19 cellular contexts compared by ENCODE assay signal in genomic region chr17:6681176-6681575, GRCh38. TPM values are rescaled to one million over a fixed set of nuclear protein-coding genes. Genes with fewer than 3 reads are reported as not detected.
DNase-seq lines count a peak whose midpoint lies in the region; ATAC-seq, FAIRE-seq and TF ChIP-seq lines count a peak whose summit lies in the region.
"Had no signal": no experiment of that assay in that cellular context is flagged by ENCODE, and none has a peak within 500 bp of the region (broad histone marks: within the 10 kb centered on the region; RNA-seq: fewer than 3 reads in every experiment).

No MANE protein-coding gene starts in this region.

- POLR2A ChIA-PET in HepG2 (lab: Yijun Ruan, JAX) = interaction anchor here (0.6 to 7.7 kb wide), 4 partner anchors 10 to 35 kb away, joined by 3 to 265 read pairs (median 50); partner anchors contain the start of gene SLC13A5

- H3K27ac ChIP-seq in VCaP (peak overlapping the region; percentile 26), epithelial cell of prostate (peak overlapping the region; percentile 20), HepG2 (ENCODE audit: extremely low read length, insufficient read depth, low read length) (peak overlapping the region; percentile 15), Peyer's patch (no peak overlapping the region)
- H3K27ac ChIP-seq: 22Rv1, A549 had no signal

- H3K4me3 ChIP-seq in HepG2 (replicated peaks in 1 of 3; ENCODE audit: insufficient read depth in 1 of 3, low read depth in 2 of 3, low read length in 3 of 3) (peak overlapping the region in 1 of 3 experiments; percentile 13; a peak in 1 of 6 replicates), Peyer's patch (no peak overlapping the region)
- H3K4me3 ChIP-seq: A549 had no signal

- H3K4me1 Mint-ChIP-seq in activated naive CD4-positive, alpha-beta T cell treated with anti-CD3 and anti-CD28 coated beads, Interleukin-2, amount 50 U/mL, for 24 hours = peaks cover 8% of the 10 kb centered on the region
- peaks cover 9% of the 10 kb centered on the region for H3K4me1 Mint-ChIP-seq in activated naive CD4-positive, alpha-beta T cell treated with anti-CD3 and anti-CD28 coated beads, Interleukin-2, amount 10 ng/mL, durations not matched to agents 7 days and 5 days

- H3K4me1 ChIP-seq in HepG2 (ENCODE audit: insufficient read depth, low read length) (peaks cover 96% of the 10 kb centered on the region), Peyer's patch (no peaks in the 10 kb centered on the region)

- no peak for ATAC-seq in HepG2
- ATAC-seq: A549; CD8-positive, alpha-beta T cell had no signal

- no TSS peak for BruUV-seq in HepG2 (replicated peaks; lab: Mats Ljungman, UMichigan)

- H3K9me3 ChIP-seq in HepG2 (ENCODE audit: low read length) (no peaks in the 10 kb centered on the region), Peyer's patch (no peaks in the 10 kb centered on the region)
- H3K9me3 ChIP-seq: A549 had no signal

- intact Hi-C loops in HepG2 (cut with micrococcal nuclease; ENCODE audit: unreplicated experiment) = no loop called here

- no peak for TF ChIP-seq POLR2A in HepG2 (IDR thresholded peaks at IDR 0.05; ENCODE audit: insufficient read depth in 1 of 2, low read depth in 2 of 2, low read length in 2 of 2)
- TF ChIP-seq POLR2A in Peyer's patch (IDR thresholded peaks at IDR 0.05) = no peak

- H3K9me3 Mint-ChIP-seq in activated naive CD4-positive, alpha-beta T cell treated with anti-CD3 and anti-CD28 coated beads, Interleukin-2, amount 50 U/mL, for 24 hours = no peaks in the 10 kb centered on the region
- H3K9me3 Mint-ChIP-seq in activated naive CD4-positive, alpha-beta T cell treated with anti-CD3 and anti-CD28 coated beads, Interleukin-2, amount 10 ng/mL, durations not matched to agents 7 days and 5 days = no peaks in the 10 kb centered on the region
- H3K9me3 Mint-ChIP-seq: CD8-positive, alpha-beta T cell; H9 had no signal

- CTCF ChIA-PET in activated naive CD4-positive, alpha-beta T cell treated with anti-CD3 and anti-CD28 coated beads, Interleukin-2, amount 10 ng/mL, durations not matched to agents 7 days and 5 days (lab: Charles Lee) = no interaction called here
- CTCF ChIA-PET in HepG2 (lab: Yijun Ruan, JAX; ENCODE audit: low intra/inter-chr PET ratio, low total read pairs) = no interaction called here

- 10% methylated on average over 4 of the region's 4 CpGs for WGBS in HepG2 (ENCODE audit: low lambda C conversion rate)

- no peak overlapping the region for H3K9ac ChIP-seq in HepG2 (ENCODE audit: insufficient read depth, low read depth, low read length)

- no peaks in the 10 kb centered on the region for H4K20me1 ChIP-seq in HepG2 (ENCODE audit: insufficient read depth, low read length)

- no peaks in the 10 kb centered on the region for H3K36me3 Mint-ChIP-seq in activated naive CD4-positive, alpha-beta T cell treated with anti-CD3 and anti-CD28 coated beads, Interleukin-2, amount 50 U/mL, for 24 hours
- H3K36me3 Mint-ChIP-seq in activated naive CD4-positive, alpha-beta T cell treated with anti-CD3 and anti-CD28 coated beads, Interleukin-2, amount 10 ng/mL, durations not matched to agents 7 days and 5 days = no peaks in the 10 kb centered on the region
- H3K36me3 Mint-ChIP-seq: CD8-positive, alpha-beta T cell had no signal

- H3K79me2 ChIP-seq in HepG2 (ENCODE audit: insufficient read depth, low read length) = no peaks in the 10 kb centered on the region

- H2AFZ ChIP-seq in HepG2 (ENCODE audit: low read length) = no peak overlapping the region

- no peak overlapping the region for H3K4me3 Mint-ChIP-seq in activated naive CD4-positive, alpha-beta T cell treated with anti-CD3 and anti-CD28 coated beads, Interleukin-2, amount 50 U/mL, for 24 hours
- H3K4me3 Mint-ChIP-seq in activated naive CD4-positive, alpha-beta T cell treated with anti-CD3 and anti-CD28 coated beads, Interleukin-2, amount 10 ng/mL, durations not matched to agents 7 days and 5 days = no peak overlapping the region
- H3K4me3 Mint-ChIP-seq: CD8-positive, alpha-beta T cell; H9 had no signal

- H3K27me3 Mint-ChIP-seq in activated naive CD4-positive, alpha-beta T cell treated with anti-CD3 and anti-CD28 coated beads, Interleukin-2, amount 50 U/mL, for 24 hours = peaks cover 19% of the 10 kb centered on the region
- peaks cover 62% of the 10 kb centered on the region for H3K27me3 Mint-ChIP-seq in activated naive CD4-positive, alpha-beta T cell treated with anti-CD3 and anti-CD28 coated beads, Interleukin-2, amount 10 ng/mL, durations not matched to agents 7 days and 5 days

- FAIRE-seq in HepG2 (lab: Jason Lieb, UNC) = no peak
- FAIRE-seq: A549, H1, HTR-8/SVneo had no signal

- TF ChIP-seq CTCF in VCaP (conservative IDR thresholded peaks at IDR 0.05) (no peak), HepG2 (CRISPR knock-in tag; IDR thresholded peaks at IDR 0.05) (no peak), Peyer's patch (IDR thresholded peaks at IDR 0.05) (no peak)

- TF ChIP-seq EP300 in HepG2 (IDR thresholded peaks at IDR 0.05; ENCODE audit: low read depth in 2 of 2, low read length in 2 of 2) (no peak), HepG2 (CRISPR knock-in tag; IDR thresholded peaks at IDR 0.05; ENCODE audit: borderline replicate concordance) (no peak)

- H3K36me3 ChIP-seq in HepG2 (replicated peaks in 1 of 2; ENCODE audit: control insufficient read depth in 1 of 2, insufficient read depth in 2 of 2, low read length in 2 of 2) (no peaks in the 10 kb centered on the region), Peyer's patch (no peaks in the 10 kb centered on the region)

- peak overlapping the region; percentile 66 for H3K4me2 ChIP-seq in HepG2 (ENCODE audit: low read depth, low read length)
- H3K4me2 ChIP-seq: A549 had no signal

- H3K27me3 ChIP-seq in HepG2 (ENCODE audit: control insufficient read depth in 1 of 2, insufficient read depth in 2 of 2, low read length in 2 of 2) = no peaks in the 10 kb centered on the region; a peak in 1 of 5 replicates
- H3K27me3 ChIP-seq in Peyer's patch = no peaks in the 10 kb centered on the region

- peak overlapping the region; percentile 23 for H3K27ac Mint-ChIP-seq in activated naive CD4-positive, alpha-beta T cell treated with anti-CD3 and anti-CD28 coated beads, Interleukin-2, amount 50 U/mL, for 24 hours
- no peak overlapping the region for H3K27ac Mint-ChIP-seq in activated naive CD4-positive, alpha-beta T cell treated with anti-CD3 and anti-CD28 coated beads, Interleukin-2, amount 10 ng/mL, durations not matched to agents 7 days and 5 days
- H3K27ac Mint-ChIP-seq: CD8-positive, alpha-beta T cell; H9 had no signal

- no peak for TF ChIP-seq RAD21 in HepG2 (CRISPR knock-in tag; IDR thresholded peaks at IDR 0.05)

- in situ Hi-C loops in HepG2 (cut with HindIII; ENCODE audit: extremely low pct_ligation_motif_present, low pct_unique_long_range_greater_than_20kb) = no loop called here

- no peak for DNase-seq in activated naive CD4-positive, alpha-beta T cell treated with anti-CD3 and anti-CD28 coated beads, Interleukin-2, amount 10 ng/mL, durations not matched to agents 7 days and 5 days
- DNase-seq in epithelial cell of prostate (ENCODE audit: low read depth, low spot score) (no peak), HepG2 (ENCODE audit: low spot score) (no peak), Peyer's patch (no peak), KG1 (lab: John Stamatoyannopoulos, UW) (no peak), NCI-H1105 (lab: John Stamatoyannopoulos, UW) (no peak)
- DNase-seq: AML-193; Calu3; CD8-positive, alpha-beta T cell; DMS79 treated with DMSO at 0.1 percent for 48 hours; GF-D8; H9 had no signal

RNA-seq across cellular contexts. Expression of gene C17orf100, which starts 29.6 kb away (rescaled TPM):
- total RNA-seq in HepG2 (2016; rRNA removed; fragmentation: Illumina TruSeq; extraction: Trizol) (3.6 and 4.1 TPM in 2 replicates), Peyer's patch (10 to 100 TPM in 1 of 4 donors, 1 to 10 TPM in 3; 2.3 to 16.5 (median 3.1) TPM)
- total RNA-seq in HepG2 (2016; cell fraction: cytosol; rRNA removed; fragmentation: Illumina TruSeq; extraction: Trizol; ENCODE audit: low read depth) = 2.2 and 2.4 TPM in 2 replicates
- 3.2 and 4.7 TPM in 2 replicates for total RNA-seq in HepG2 (2016; cell fraction: insoluble cytoplasmic fraction; rRNA removed; fragmentation: Illumina TruSeq; extraction: Trizol)
- 6.2 and 6.9 TPM in 2 replicates for total RNA-seq in HepG2 (2016; cell fraction: membrane; rRNA removed; fragmentation: Illumina TruSeq; extraction: Trizol)
- total RNA-seq in HepG2 (2016; cell fraction: nucleus; rRNA removed; fragmentation: Illumina TruSeq; extraction: Trizol) = 3.8 and 4.0 TPM in 2 replicates
- polyA plus RNA-seq in HepG2 (2011; rRNA removed) = 8.7 and 10.1 TPM in 2 replicates
- 10.2 and 10.7 TPM in 2 replicates for polyA plus RNA-seq in HepG2 (2011; cell fraction: cytosol; rRNA removed)
- polyA plus RNA-seq in HepG2 (2011; cell fraction: nucleus; rRNA removed) = 9.3 and 9.9 TPM in 2 replicates
- polyA plus RNA-seq in HepG2 (2012) = 12.3 and 32.8 TPM in 2 replicates
- 7.2 and 9.4 TPM in 2 replicates for polyA plus RNA-seq in HepG2 (2016; cell fraction: cytosol; fragmentation: Illumina TruSeq; extraction: Trizol; ENCODE audit: low read depth)
- polyA plus RNA-seq in HepG2 (2016; cell fraction: insoluble cytoplasmic fraction; fragmentation: Illumina TruSeq; extraction: Trizol; ENCODE audit: low read depth) = 13.1 and 13.3 TPM in 2 replicates
- 15.0 and 15.5 TPM in 2 replicates for polyA plus RNA-seq in HepG2 (2016; cell fraction: membrane; fragmentation: Illumina TruSeq; extraction: Trizol; ENCODE audit: low read depth)
- polyA plus RNA-seq in HepG2 (2016; cell fraction: nucleus; fragmentation: Illumina TruSeq; extraction: Trizol; ENCODE audit: insufficient read depth, low read depth) = 9.5 and 9.7 TPM in 2 replicates
- 1.0 and 10.4 TPM in 2 replicates for polyA minus RNA-seq in HepG2 (2011; rRNA and poly(A)+ RNA removed; ENCODE audit: low replicate concordance)
- polyA minus RNA-seq in HepG2 (2011; cell fraction: cytosol; rRNA and poly(A)+ RNA removed) = 6.8 and 7.9 TPM in 2 replicates
- polyA minus RNA-seq in HepG2 (2011; cell fraction: nucleus; rRNA and poly(A)+ RNA removed) = 11.7 and 13.4 TPM in 2 replicates

RNA-seq across cellular contexts. Expression of gene MED31, which starts 29.8 kb away (rescaled TPM):
- total RNA-seq in HepG2 (2016; rRNA removed; fragmentation: Illumina TruSeq; extraction: Trizol) (20.9 and 25.0 TPM in 2 replicates), Peyer's patch (1 to 10 TPM; 2.0 to 4.9 (median 3.1) TPM)
- total RNA-seq in HepG2 (2016; cell fraction: cytosol; rRNA removed; fragmentation: Illumina TruSeq; extraction: Trizol; ENCODE audit: low read depth) = 15.0 and 15.3 TPM in 2 replicates
- total RNA-seq in HepG2 (2016; cell fraction: insoluble cytoplasmic fraction; rRNA removed; fragmentation: Illumina TruSeq; extraction: Trizol) = 21.7 and 30.3 TPM in 2 replicates
- 13.3 and 13.7 TPM in 2 replicates for total RNA-seq in HepG2 (2016; cell fraction: membrane; rRNA removed; fragmentation: Illumina TruSeq; extraction: Trizol)
- total RNA-seq in HepG2 (2016; cell fraction: nucleus; rRNA removed; fragmentation: Illumina TruSeq; extraction: Trizol) = 13.4 and 18.3 TPM in 2 replicates
- polyA plus RNA-seq in HepG2 (2011; rRNA removed) = 14.2 and 19.0 TPM in 2 replicates
- 5.0 and 8.9 TPM in 2 replicates for polyA plus RNA-seq in HepG2 (2011; cell fraction: cytosol; rRNA removed)
- polyA plus RNA-seq in HepG2 (2011; cell fraction: nucleus; rRNA removed) = 4.0 and 7.0 TPM in 2 replicates
- polyA plus RNA-seq in HepG2 (2012) = 12.4 and 13.1 TPM in 2 replicates
- polyA plus RNA-seq in HepG2 (2016; cell fraction: cytosol; fragmentation: Illumina TruSeq; extraction: Trizol; ENCODE audit: low read depth) = 7.9 and 10.0 TPM in 2 replicates
- 27.3 and 32.8 TPM in 2 replicates for polyA plus RNA-seq in HepG2 (2016; cell fraction: insoluble cytoplasmic fraction; fragmentation: Illumina TruSeq; extraction: Trizol; ENCODE audit: low read depth)
- polyA plus RNA-seq in HepG2 (2016; cell fraction: membrane; fragmentation: Illumina TruSeq; extraction: Trizol; ENCODE audit: low read depth) = 9.6 and 13.7 TPM in 2 replicates
- polyA plus RNA-seq in HepG2 (2016; cell fraction: nucleus; fragmentation: Illumina TruSeq; extraction: Trizol; ENCODE audit: insufficient read depth, low read depth) = 20.1 and 21.9 TPM in 2 replicates
- polyA minus RNA-seq in HepG2 (2011; rRNA and poly(A)+ RNA removed; ENCODE audit: low replicate concordance) = 1.9 and 7.5 TPM in 2 replicates
- 2.8 and 3.5 TPM in 2 replicates for polyA minus RNA-seq in HepG2 (2011; cell fraction: cytosol; rRNA and poly(A)+ RNA removed)
- polyA minus RNA-seq in HepG2 (2011; cell fraction: nucleus; rRNA and poly(A)+ RNA removed) = 21.2 and 22.8 TPM in 2 replicates

RNA-seq across cellular contexts. Expression of gene SLC13A5, which starts 32.0 kb away (rescaled TPM):
- total RNA-seq in HepG2 (2016; rRNA removed; fragmentation: Illumina TruSeq; extraction: Trizol) = 24.4 and 42.8 TPM in 2 replicates
- 6.1 and 8.5 TPM in 2 replicates for total RNA-seq in HepG2 (2016; cell fraction: cytosol; rRNA removed; fragmentation: Illumina TruSeq; extraction: Trizol; ENCODE audit: low read depth)
- total RNA-seq in HepG2 (2016; cell fraction: insoluble cytoplasmic fraction; rRNA removed; fragmentation: Illumina TruSeq; extraction: Trizol) = 24.1 and 44.5 TPM in 2 replicates
- 21.2 and 24.0 TPM in 2 replicates for total RNA-seq in HepG2 (2016; cell fraction: membrane; rRNA removed; fragmentation: Illumina TruSeq; extraction: Trizol)
- total RNA-seq in HepG2 (2016; cell fraction: nucleus; rRNA removed; fragmentation: Illumina TruSeq; extraction: Trizol) = 74.8 and 81.7 TPM in 2 replicates
- polyA plus RNA-seq in HepG2 (2011; rRNA removed) = 310 and 460 TPM in 2 replicates
- polyA plus RNA-seq in HepG2 (2011; cell fraction: cytosol; rRNA removed) = 141 and 152 TPM in 2 replicates
- polyA plus RNA-seq in HepG2 (2011; cell fraction: nucleus; rRNA removed) = 496 and 544 TPM in 2 replicates
- polyA plus RNA-seq in HepG2 (2012) = 253 and 287 TPM in 2 replicates
- polyA plus RNA-seq in HepG2 (2016; cell fraction: cytosol; fragmentation: Illumina TruSeq; extraction: Trizol; ENCODE audit: low read depth) = 11.4 and 13.1 TPM in 2 replicates
- polyA plus RNA-seq in HepG2 (2016; cell fraction: insoluble cytoplasmic fraction; fragmentation: Illumina TruSeq; extraction: Trizol; ENCODE audit: low read depth) = 42.4 and 50.4 TPM in 2 replicates
- 28.2 and 31.8 TPM in 2 replicates for polyA plus RNA-seq in HepG2 (2016; cell fraction: membrane; fragmentation: Illumina TruSeq; extraction: Trizol; ENCODE audit: low read depth)
- polyA plus RNA-seq in HepG2 (2016; cell fraction: nucleus; fragmentation: Illumina TruSeq; extraction: Trizol; ENCODE audit: insufficient read depth, low read depth) = 169 and 186 TPM in 2 replicates
- polyA minus RNA-seq in HepG2 (2011; rRNA and poly(A)+ RNA removed; ENCODE audit: low replicate concordance) = 0.40 and 2,799 TPM in 2 replicates
- 352 and 410 TPM in 2 replicates for polyA minus RNA-seq in HepG2 (2011; cell fraction: cytosol; rRNA and poly(A)+ RNA removed)
- polyA minus RNA-seq in HepG2 (2011; cell fraction: nucleus; rRNA and poly(A)+ RNA removed) = 342 and 399 TPM in 2 replicates
- not detected for total RNA-seq in Peyer's patch
- total RNA-seq: CD8-positive, alpha-beta T cell had no signal
- polyA plus RNA-seq: BJ had no signal

RNA-seq across cellular contexts. Expression of gene TXNDC17, which starts 40.3 kb away (rescaled TPM):
- total RNA-seq in HepG2 (2016; rRNA removed; fragmentation: Illumina TruSeq; extraction: Trizol) (266 and 359 TPM in 2 replicates), Peyer's patch (100 to 1,000 TPM in 3 of 4 donors, 10 to 100 TPM in 1; 73.9 to 192 (median 149) TPM)
- total RNA-seq in HepG2 (2016; cell fraction: cytosol; rRNA removed; fragmentation: Illumina TruSeq; extraction: Trizol; ENCODE audit: low read depth) = 93.1 and 113 TPM in 2 replicates
- total RNA-seq in HepG2 (2016; cell fraction: insoluble cytoplasmic fraction; rRNA removed; fragmentation: Illumina TruSeq; extraction: Trizol) = 255 and 373 TPM in 2 replicates
- 138 and 151 TPM in 2 replicates for total RNA-seq in HepG2 (2016; cell fraction: membrane; rRNA removed; fragmentation: Illumina TruSeq; extraction: Trizol)
- 76.2 and 83.8 TPM in 2 replicates for total RNA-seq in HepG2 (2016; cell fraction: nucleus; rRNA removed; fragmentation: Illumina TruSeq; extraction: Trizol)
- polyA plus RNA-seq in HepG2 (2011; rRNA removed) = 147 and 188 TPM in 2 replicates
- 236 and 276 TPM in 2 replicates for polyA plus RNA-seq in HepG2 (2011; cell fraction: cytosol; rRNA removed)
- 40.2 and 44.6 TPM in 2 replicates for polyA plus RNA-seq in HepG2 (2011; cell fraction: nucleus; rRNA removed)
- polyA plus RNA-seq in HepG2 (2012) = 97.0 and 122 TPM in 2 replicates
- polyA plus RNA-seq in HepG2 (2016; cell fraction: cytosol; fragmentation: Illumina TruSeq; extraction: Trizol; ENCODE audit: low read depth) = 101 and 125 TPM in 2 replicates
- 322 and 359 TPM in 2 replicates for polyA plus RNA-seq in HepG2 (2016; cell fraction: insoluble cytoplasmic fraction; fragmentation: Illumina TruSeq; extraction: Trizol; ENCODE audit: low read depth)
- polyA plus RNA-seq in HepG2 (2016; cell fraction: membrane; fragmentation: Illumina TruSeq; extraction: Trizol; ENCODE audit: low read depth) = 105 and 119 TPM in 2 replicates
- polyA plus RNA-seq in HepG2 (2016; cell fraction: nucleus; fragmentation: Illumina TruSeq; extraction: Trizol; ENCODE audit: insufficient read depth, low read depth) = 146 and 155 TPM in 2 replicates
- polyA minus RNA-seq in HepG2 (2011; rRNA and poly(A)+ RNA removed; ENCODE audit: low replicate concordance) = 30.3 and 88.3 TPM in 2 replicates
- polyA minus RNA-seq in HepG2 (2011; cell fraction: cytosol; rRNA and poly(A)+ RNA removed) = 40.0 and 52.4 TPM in 2 replicates
- polyA minus RNA-seq in HepG2 (2011; cell fraction: nucleus; rRNA and poly(A)+ RNA removed) = 10.8 and 14.4 TPM in 2 replicates

RNA-seq across cellular contexts. Expression of gene KIAA0753, which starts 40.7 kb away (rescaled TPM):
- total RNA-seq in HepG2 (2016; rRNA removed; fragmentation: Illumina TruSeq; extraction: Trizol) (9.1 and 10.7 TPM in 2 replicates), Peyer's patch (10 to 100 TPM; 14.7 to 36.3 (median 23.3) TPM)
- 10.1 and 10.8 TPM in 2 replicates for total RNA-seq in HepG2 (2016; cell fraction: cytosol; rRNA removed; fragmentation: Illumina TruSeq; extraction: Trizol; ENCODE audit: low read depth)
- total RNA-seq in HepG2 (2016; cell fraction: insoluble cytoplasmic fraction; rRNA removed; fragmentation: Illumina TruSeq; extraction: Trizol) = 8.7 and 9.2 TPM in 2 replicates
- 8.4 and 8.8 TPM in 2 replicates for total RNA-seq in HepG2 (2016; cell fraction: membrane; rRNA removed; fragmentation: Illumina TruSeq; extraction: Trizol)
- total RNA-seq in HepG2 (2016; cell fraction: nucleus; rRNA removed; fragmentation: Illumina TruSeq; extraction: Trizol) = 13.9 and 14.9 TPM in 2 replicates
- polyA plus RNA-seq in HepG2 (2011; rRNA removed) = 4.6 and 5.2 TPM in 2 replicates
- polyA plus RNA-seq in HepG2 (2011; cell fraction: cytosol; rRNA removed) = 1.5 and 2.1 TPM in 2 replicates
- polyA plus RNA-seq in HepG2 (2011; cell fraction: nucleus; rRNA removed) = 9.1 and 10.2 TPM in 2 replicates
- polyA plus RNA-seq in HepG2 (2012) = 3.9 and 4.2 TPM in 2 replicates
- polyA plus RNA-seq in HepG2 (2016; cell fraction: cytosol; fragmentation: Illumina TruSeq; extraction: Trizol; ENCODE audit: low read depth) = 0.69 and 0.77 TPM in 2 replicates
- 8.6 and 8.9 TPM in 2 replicates for polyA plus RNA-seq in HepG2 (2016; cell fraction: insoluble cytoplasmic fraction; fragmentation: Illumina TruSeq; extraction: Trizol; ENCODE audit: low read depth)
- 2.1 and 3.3 TPM in 2 replicates for polyA plus RNA-seq in HepG2 (2016; cell fraction: membrane; fragmentation: Illumina TruSeq; extraction: Trizol; ENCODE audit: low read depth)
- 16.8 and 22.4 TPM in 2 replicates for polyA plus RNA-seq in HepG2 (2016; cell fraction: nucleus; fragmentation: Illumina TruSeq; extraction: Trizol; ENCODE audit: insufficient read depth, low read depth)
- 2.2 and 12.2 TPM in 2 replicates for polyA minus RNA-seq in HepG2 (2011; rRNA and poly(A)+ RNA removed; ENCODE audit: low replicate concordance)
- polyA minus RNA-seq in HepG2 (2011; cell fraction: cytosol; rRNA and poly(A)+ RNA removed) = 2.5 and 3.3 TPM in 2 replicates
- 21.6 and 23.2 TPM in 2 replicates for polyA minus RNA-seq in HepG2 (2011; cell fraction: nucleus; rRNA and poly(A)+ RNA removed)

Comparison
In these comparisons a context has a peak if more than half of its experiments do, and no peak if none do; other contexts are left out.
1. H3K27ac ChIP-seq: peak in VCaP (single experiment), epithelial cell of prostate (single experiment) and HepG2 (single experiment); none in Peyer's patch (0 of 4).
2. RNA of gene SLC13A5, which starts 32.0 kb away (total RNA-seq): 6.1 to 81.7 TPM in HepG2; not detected in Peyer's patch; every median in the first group is over 4 times any median in the second.